ENCODE assay signal across 17 cellular contexts in genomic region chr22:45271667-45272188, GRCh38. TPM values are rescaled to one million over a fixed set of nuclear protein-coding genes. Genes with fewer than 3 reads are reported as not detected.
DNase-seq lines count a peak whose midpoint lies in the region; ATAC-seq and TF ChIP-seq lines count a peak whose summit lies in the region.
"Had no signal": no experiment of that assay in that cellular context is flagged by ENCODE, and none has a peak within 500 bp of the region (broad histone marks: within the 10 kb centered on the region; RNA-seq: fewer than 3 reads in every experiment).

No MANE protein-coding gene starts in this region.

- TF ChIP-seq CTCF in cardiac fibroblast (IDR thresholded peaks at IDR 0.05; ENCODE audit: low read depth, low read length), result no peak

- H3K4me3 ChIP-seq in cardiac fibroblast (replicated peaks in 1 of 2; ENCODE audit: low read depth in 2 of 2, low read length in 2 of 2) (no peak overlapping the region), skeletal muscle tissue (ENCODE audit: low read length in 3 of 3) (peak overlapping the region in 2 of 3 donors; percentile 13 to 54)
- H3K4me3 ChIP-seq: BLaER1, body of pancreas had no signal

- H3K9ac ChIP-seq in skeletal muscle tissue (ENCODE audit: low read depth in 1 of 3, low read length in 3 of 3), result peak overlapping the region; percentile 68 to 81 (median 73)
- H3K9ac ChIP-seq: BLaER1, KMS-11 had no signal

- no peaks in the 10 kb centered on the region for H3K27me3 ChIP-seq in skeletal muscle tissue (ENCODE audit: control insufficient read depth in 3 of 3, insufficient read depth in 3 of 3, low read length in 3 of 3)
- H3K27me3 ChIP-seq: BLaER1, body of pancreas had no signal

- H3K36me3 ChIP-seq in skeletal muscle tissue (ENCODE audit: control insufficient read depth in 3 of 3, insufficient read depth in 3 of 3, low read length in 3 of 3), result no peaks in the 10 kb centered on the region
- H3K36me3 ChIP-seq: BLaER1 had no signal

- H3K27ac ChIP-seq in skeletal muscle tissue (ENCODE audit: low read depth, low read length), result peak overlapping the region; percentile 95
- H3K27ac ChIP-seq: BLaER1, KMS-11 had no signal

- no peak for ATAC-seq in GM19463 (IDR thresholded peaks at IDR 0.05; ENCODE audit: unreplicated experiment)
- ATAC-seq: body of pancreas; naive thymus-derived CD8-positive, alpha-beta T cell had no signal

- peaks cover 42 to 51% (median 46%) of the 10 kb centered on the region in 3 donors for H3K4me1 ChIP-seq in skeletal muscle tissue (ENCODE audit: control insufficient read depth in 3 of 3, insufficient read depth in 3 of 3, low read length in 3 of 3)

- no peaks in the 10 kb centered on the region for H3K9me3 ChIP-seq in skeletal muscle tissue (ENCODE audit: control insufficient read depth in 3 of 3, low read length in 3 of 3)
- H3K9me3 ChIP-seq: BLaER1, body of pancreas had no signal

- DNase-seq in EH (ENCODE audit: low read depth) (peak; percentile 66), cardiac fibroblast (ENCODE audit: low read depth in 2 of 2) (peak; percentile 4 to 35), islet precursor cell (peak; percentile 46), kidney tubule cell (ENCODE audit: low spot score) (no peak), activated gamma-delta T cell treated with Interleukin-2 at 50 U/mL for 16 hours (no peak), NCI-H226 (no peak)
- DNase-seq: activated CD8-positive, alpha-beta memory T cell treated with anti-CD3 and anti-CD28 coated beads, Interleukin-2, amount 50 U/mL, for 4 hours; glutamatergic neuron; naive thymus-derived CD8-positive, alpha-beta T cell; NCI-H524 treated with DMSO at 0.1 percent for 48 hours; stimulated activated CD4-positive, alpha-beta T cell treated with anti-CD3 and anti-CD28 coated beads, Interleukin-4, amount 100 ng/mL, for 24 hours had no signal

RNA-seq across cellular contexts. Expression of gene UPK3A, which starts 13.0 kb away (rescaled TPM):
- total RNA-seq in skeletal muscle tissue, result not detected
- total RNA-seq: body of pancreas; naive thymus-derived CD8-positive, alpha-beta T cell; T-helper 2 cell treated with Interferon-gamma antibody and Interleukin-4, amounts not matched to agents 100 ng/mL and 5 ng/mL, for 36 hours had no signal

RNA-seq across cellular contexts. Expression of gene KIAA0930, which starts 31.0 kb away (rescaled TPM):
- 6.8 TPM for total RNA-seq in skeletal muscle tissue

RNA-seq across cellular contexts. Expression of gene FAM118A, which starts 38.0 kb away (rescaled TPM):
- total RNA-seq in skeletal muscle tissue, result 17.2 TPM

Comparison
In these comparisons a context has a peak if more than half of its experiments do, and no peak if none do; other contexts are left out.
1. DNase-seq: peak in EH (single experiment), cardiac fibroblast (2 of 2) and islet precursor cell (single experiment); none in kidney tubule cell (single experiment), activated gamma-delta T cell treated with Interleukin-2 at 50 U/mL for 16 hours (single experiment) and NCI-H226 (single experiment).
2. H3K4me3 ChIP-seq: peak in skeletal muscle tissue (2 of 3); none in cardiac fibroblast (0 of 2).